ENCODE assay signal across 9 cellular contexts in genomic region chr12:69007166-69007857, GRCh38.
DNase-seq lines count a peak whose midpoint lies in the region; ATAC-seq, FAIRE-seq and TF ChIP-seq lines count a peak whose summit lies in the region.
"Had no signal": no experiment of that assay in that cellular context is flagged by ENCODE, and none has a peak within 500 bp of the region (broad histone marks: within the 10 kb centered on the region; RNA-seq: fewer than 3 reads in every experiment).

No MANE protein-coding gene starts in this region.

- WGBS in sigmoid colon, 2 donors = 14 to 36% methylated on average over 10 of the region's 10 CpGs

- CTCF ChIA-PET in A673 (lab: Charles Lee) = no interaction called here

- POLR2A ChIA-PET in A673 (lab: Charles Lee; ENCODE audit: low non-redundant PET) = interaction anchor here (0.6 kb wide), 1 partner anchor 369 kb away, joined by 3 read pairs; no protein-coding TSS in a partner anchor

- H3K27ac ChIP-seq in A673 (ENCODE audit: low read depth, low read length, poor library complexity, severe bottlenecking) (no peak overlapping the region), HUES48 (ENCODE audit: low read depth, low read length) (peak overlapping the region; percentile 91), sigmoid colon (peak overlapping the region; percentile 36 to 74 (median 51))

- no peaks in the 10 kb centered on the region for H3K27me3 ChIP-seq in A673 (replicated peaks; ENCODE audit: insufficient read depth, low read depth, low read length, poor library complexity)
- no peaks in the 10 kb centered on the region for H3K27me3 ChIP-seq in HUES48 (ENCODE audit: control insufficient read depth, insufficient read depth, low read length)
- H3K27me3 ChIP-seq in sigmoid colon = no peaks in the 10 kb centered on the region

- no peak for TF ChIP-seq POLR2A in sigmoid colon (IDR thresholded peaks at IDR 0.05)

- no peak for ATAC-seq in HG02571 (IDR thresholded peaks at IDR 0.05; ENCODE audit: unreplicated experiment)
- ATAC-seq: GM12878 had no signal

- no peaks in the 10 kb centered on the region for H3K36me3 ChIP-seq in A673 (ENCODE audit: insufficient read depth, low read length, poor library complexity, severe bottlenecking)
- H3K36me3 ChIP-seq in HUES48 (ENCODE audit: control insufficient read depth, insufficient read depth, low read length) = no peaks in the 10 kb centered on the region
- no peaks in the 10 kb centered on the region for H3K36me3 ChIP-seq in sigmoid colon

- no TSS peak for BruUV-seq in A673 (replicated peaks; lab: Mats Ljungman, UMichigan)

- H3K4me3 ChIP-seq in A673 (ENCODE audit: low read depth, low read length, poor library complexity, severe bottlenecking) = no peak overlapping the region
- H3K4me3 ChIP-seq in HUES48 (ENCODE audit: low read depth, low read length) = peak overlapping the region; percentile 24
- H3K4me3 ChIP-seq in sigmoid colon = peak overlapping the region in 2 of 4 donors; percentile 6 to 14
- H3K4me3 ChIP-seq: GM12878 had no signal

- TF ChIP-seq CTCF in A673 (conservative IDR thresholded peaks at IDR 0.05; ENCODE audit: low read depth, low read length) = no peak
- no peak for TF ChIP-seq CTCF in sigmoid colon (IDR thresholded peaks at IDR 0.05)

- DNase-seq in A673 (ENCODE audit: low spot score) (peak; percentile 63), RKO (ENCODE audit: low spot score) (peak; percentile 71), glomerular visceral epithelial cell (ENCODE audit: extremely low spot score) (peak; percentile 27), sigmoid colon (no peak), frontal cortex (ENCODE audit: low spot score in 2 of 2) (no peak), dermis blood vessel endothelial cell (no peak)

- peaks cover 14% of the 10 kb centered on the region for H3K4me1 ChIP-seq in A673 (ENCODE audit: insufficient read depth, low read length, poor library complexity, severe bottlenecking)
- H3K4me1 ChIP-seq in HUES48 (ENCODE audit: control insufficient read depth, insufficient read depth, low read length) = peaks cover 28% of the 10 kb centered on the region
- H3K4me1 ChIP-seq in sigmoid colon = peaks cover 0 to 24% (median 23%) of the 10 kb centered on the region in 4 donors

- no peak for TF ChIP-seq EP300 in sigmoid colon (IDR thresholded peaks at IDR 0.05)

- FAIRE-seq in frontal cortex (lab: Jason Lieb, UNC) = no peak
- FAIRE-seq: GM12878 had no signal

- intact Hi-C loops in A673 (cut with micrococcal nuclease; ENCODE audit: unreplicated experiment) (no loop called here), sigmoid colon (cut with DNase I) (no loop called here)

- H3K9ac ChIP-seq in HUES48 (ENCODE audit: low read depth, low read length) = no peak overlapping the region

- H3K9me3 ChIP-seq in A673 (ENCODE audit: low read depth, low read length, poor library complexity, severe bottlenecking) (no peaks in the 10 kb centered on the region), HUES48 (ENCODE audit: control insufficient read depth, insufficient read depth, low read length) (no peaks in the 10 kb centered on the region), sigmoid colon (no peaks in the 10 kb centered on the region)

Comparison
In these comparisons a context has a peak if more than half of its experiments do, and no peak if none do; other contexts are left out.
1. DNase-seq: peak in A673 (single experiment), RKO (single experiment) and glomerular visceral epithelial cell (single experiment); none in sigmoid colon (single experiment), frontal cortex (0 of 2) and dermis blood vessel endothelial cell (single experiment).